In the genomic region with DNA sequence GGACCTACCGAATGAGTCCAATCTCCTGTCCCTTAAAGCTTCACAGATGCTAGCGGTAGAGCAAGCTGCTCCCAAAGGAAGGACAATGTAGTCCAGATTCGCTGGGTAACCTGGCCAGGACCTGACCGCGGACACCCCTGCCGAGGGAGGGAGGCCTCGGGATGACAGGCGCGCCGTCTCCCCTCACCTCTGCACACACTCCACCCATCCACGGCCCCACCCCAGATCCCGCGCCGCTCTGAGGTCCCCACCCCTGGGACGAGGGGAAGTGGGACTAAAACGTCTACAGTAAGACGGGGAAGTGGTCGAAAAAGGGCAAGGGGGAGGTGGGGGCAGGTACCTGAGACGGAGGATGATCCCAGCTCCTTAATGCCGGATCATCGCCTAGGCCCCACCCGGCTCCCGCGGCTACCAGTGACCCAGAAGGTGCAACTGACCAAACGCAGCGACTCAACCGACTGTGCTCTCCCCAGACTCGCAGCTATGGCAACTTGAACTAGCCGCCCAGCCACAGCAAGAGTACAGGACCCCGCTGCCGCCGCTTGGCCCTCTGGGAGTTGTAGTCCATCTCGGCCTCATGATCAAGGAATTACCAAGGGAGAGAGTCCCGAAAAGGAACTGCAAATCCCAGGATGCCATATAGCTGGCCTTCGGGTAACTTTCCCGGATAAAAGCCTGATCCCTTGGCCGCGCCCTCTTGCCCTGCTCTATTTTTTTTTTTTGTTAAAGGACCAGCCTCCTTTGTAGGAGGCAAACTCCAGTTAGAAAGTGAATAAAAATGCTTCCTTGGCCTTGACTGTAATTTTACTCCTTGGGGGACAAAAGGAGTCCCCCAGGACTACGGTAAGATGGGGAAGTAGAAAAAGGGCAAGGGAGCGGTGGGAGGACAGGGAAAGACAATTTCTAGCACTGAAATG, we compare ENCODE assay signal across 8 cellular contexts. TPM values are rescaled to one million over a fixed set of nuclear protein-coding genes. Genes with fewer than 3 reads are reported as not detected.
A peak's percentile ranks its signal among the peaks of the same experiment; 100 is the strongest.
DNase-seq lines count a peak whose midpoint lies in the region; TF ChIP-seq lines count a peak whose summit lies in the region.

A gene (minus strand): TSS at position 498 of the 917 bp plus-strand sequence.

- in situ Hi-C loops in G401 (cut with HindIII; ENCODE audit: low sequenced_read_pairs): no loop called here

- H2BK12ac ChIP-seq in H9 (ENCODE audit: insufficient read length, low read depth, low read length): no peak within 1 kb of the TSS

- no peak within 1 kb of the TSS; the same call in 1 of the 2 replicates for H3K14ac ChIP-seq in H9 (ENCODE audit: insufficient read depth, low read length)

- H4K5ac ChIP-seq in H9 (ENCODE audit: insufficient read length, low read depth, low read length): no peak within 1 kb of the TSS

- H3K18ac ChIP-seq in H9 (ENCODE audit: insufficient read length, low read depth, low read length): no peak within 1 kb of the TSS

- H4K20me1 ChIP-seq in H9 (ENCODE audit: control insufficient read depth, insufficient read depth, insufficient read length): no peaks in the 10 kb centered on the region

- no peak within 1 kb of the TSS for H2BK15ac ChIP-seq in H9 (ENCODE audit: low read depth, low read length)

- H3K27me3 ChIP-seq in H9 (ENCODE audit: insufficient read depth, low read length): no peaks in the 10 kb centered on the region

- no peak within 1 kb of the TSS for H2BK20ac ChIP-seq in H9 (ENCODE audit: low read depth, low read length, poor library complexity, severe bottlenecking)

- peak within 1 kb of the TSS; percentile 86 for H3K4me2 ChIP-seq in H9 (ENCODE audit: insufficient read depth, insufficient read length, low read length)

- 0 out of 2 replicates have a peak, but pooled peaks cover 3% of the 10 kb centered on the region for H3K79me2 ChIP-seq in H9 (ENCODE audit: insufficient read depth, low read length)

- peak; percentile 99 for DNase-seq in G401 (ENCODE audit: low spot score)
- peak; percentile 98 for DNase-seq in H9
- peak; percentile 98 for DNase-seq in M059J (ENCODE audit: low read depth)
- peak; percentile 78 for DNase-seq in SIG-M5 (lab: John Stamatoyannopoulos, UW)
- peak; percentile 95 for DNase-seq in activated effector memory CD4-positive, alpha-beta T cell treated with anti-CD3 and anti-CD28 coated beads, Interleukin-2, amount 50 U/mL, for 16 hours
- peak; percentile 98 for DNase-seq in fibroblast of the conjunctiva (ENCODE audit: low read depth)
- DNase-seq in nephron progenitor cell: peak; percentile 95

- no peak within 1 kb of the TSS for H3K4ac ChIP-seq in H9 (ENCODE audit: low read depth, low read length)

- no peak within 1 kb of the TSS for H3T11ph ChIP-seq in H9 (ENCODE audit: low read length)

- no peaks in the 10 kb centered on the region for H3K9me3 ChIP-seq in H9 (ENCODE audit: control insufficient read depth, low read depth, low read length)

- no peaks in the 10 kb centered on the region for H3K79me1 ChIP-seq in H9 (ENCODE audit: insufficient read depth, low read depth, low read length, poor library complexity, severe bottlenecking)

- no peaks in the 10 kb centered on the region for H3K36me3 Mint-ChIP-seq in H9 (ENCODE audit: insufficient read depth in 1 of 3, low read depth in 3 of 3)
- H3K36me3 Mint-ChIP-seq in nephron progenitor cell (ENCODE audit: low read depth): no peaks in the 10 kb centered on the region
- peaks cover 3% of the 10 kb centered on the region for H3K36me3 Mint-ChIP-seq in stimulated activated naive CD8-positive, alpha-beta T cell treated with anti-CD3 and anti-CD28 coated beads, Interleukin-15, Interleukin-2, amounts not matched to agents 100 ng/mL and 50 ng/mL, for 24 hours (ENCODE audit: low read depth)

- H3K4me3 Mint-ChIP-seq in H9 (peak within 1 kb of the TSS; percentile 91 to 98), nephron progenitor cell (peak within 1 kb of the TSS; percentile 90)
- peak within 1 kb of the TSS; percentile 92 for H3K4me3 Mint-ChIP-seq in stimulated activated naive CD8-positive, alpha-beta T cell treated with anti-CD3 and anti-CD28 coated beads, Interleukin-15, Interleukin-2, amounts not matched to agents 100 ng/mL and 50 ng/mL, for 24 hours

- no peak within 1 kb of the TSS for H3K56ac ChIP-seq in H9 (ENCODE audit: insufficient read length, low read depth, low read length)

- H3K9me3 Mint-ChIP-seq in H9 (no peaks in the 10 kb centered on the region), nephron progenitor cell (no peaks in the 10 kb centered on the region)
- H3K9me3 Mint-ChIP-seq in stimulated activated naive CD8-positive, alpha-beta T cell treated with anti-CD3 and anti-CD28 coated beads, Interleukin-15, Interleukin-2, amounts not matched to agents 100 ng/mL and 50 ng/mL, for 24 hours: peaks cover 3% of the 10 kb centered on the region

- peak within 1 kb of the TSS; percentile 90 for H2AFZ ChIP-seq in H9 (ENCODE audit: low read length)

- WGBS in H9 (ENCODE audit: extremely low coverage, insufficient read length, low lambda C conversion rate): no CpG with 5 or more reads among the region's 40 CpGs

- TF ChIP-seq CTCF in H9 (conservative IDR thresholded peaks at IDR 0.05): no peak
- TF ChIP-seq CTCF in nephron progenitor cell (IDR thresholded peaks at IDR 0.05): no peak

- H2BK5ac ChIP-seq in H9 (ENCODE audit: insufficient read length, low read length): no peak within 1 kb of the TSS

- no peak within 1 kb of the TSS for H4K8ac ChIP-seq in H9 (replicated peaks; ENCODE audit: insufficient read length, low read depth, low read length)

- H2AK5ac ChIP-seq in H9 (ENCODE audit: insufficient read length, low read length): no peak within 1 kb of the TSS

- no peak within 1 kb of the TSS for H3K27ac ChIP-seq in H9 (ENCODE audit: insufficient read length, low read depth, low read length)

- H3K27me3 Mint-ChIP-seq in H9 (ENCODE audit: low read depth): no peaks in the 10 kb centered on the region
- peaks cover 11% of the 10 kb centered on the region for H3K27me3 Mint-ChIP-seq in nephron progenitor cell (ENCODE audit: low read depth, poor library complexity)
- no peaks in the 10 kb centered on the region for H3K27me3 Mint-ChIP-seq in stimulated activated naive CD8-positive, alpha-beta T cell treated with anti-CD3 and anti-CD28 coated beads, Interleukin-15, Interleukin-2, amounts not matched to agents 100 ng/mL and 50 ng/mL, for 24 hours

- no peak within 1 kb of the TSS for H2BK120ac ChIP-seq in H9 (ENCODE audit: low read depth, low read length, poor library complexity, severe bottlenecking)

- no peak within 1 kb of the TSS for H4K91ac ChIP-seq in H9 (ENCODE audit: insufficient read length, low read depth, low read length)

- H3K4me1 ChIP-seq in H9 (ENCODE audit: insufficient read depth, low read length): no peaks in the 10 kb centered on the region

- H3K9ac ChIP-seq in H9 (ENCODE audit: extremely low read depth, insufficient read length, low read length): peak within 1 kb of the TSS; percentile 50

- H3K27ac Mint-ChIP-seq in H9 (peak within 1 kb of the TSS; percentile 94 to 97 (median 95)), nephron progenitor cell (peak within 1 kb of the TSS; percentile 84)
- H3K27ac Mint-ChIP-seq in stimulated activated naive CD8-positive, alpha-beta T cell treated with anti-CD3 and anti-CD28 coated beads, Interleukin-15, Interleukin-2, amounts not matched to agents 100 ng/mL and 50 ng/mL, for 24 hours: peak within 1 kb of the TSS; percentile 99

- no peak within 1 kb of the TSS for H3K23ac ChIP-seq in H9 (ENCODE audit: insufficient read length, low read depth, low read length)

- H3K23me2 ChIP-seq in H9 (ENCODE audit: insufficient read length, low read depth, low read length, poor library complexity, severe bottlenecking): peaks cover 4% of the 10 kb centered on the region

- H3K4me1 Mint-ChIP-seq in H9 (peaks cover 9 to 12% of the 10 kb centered on the region in 2 experiments), nephron progenitor cell (peaks cover 19% of the 10 kb centered on the region)
- H3K4me1 Mint-ChIP-seq in stimulated activated naive CD8-positive, alpha-beta T cell treated with anti-CD3 and anti-CD28 coated beads, Interleukin-15, Interleukin-2, amounts not matched to agents 100 ng/mL and 50 ng/mL, for 24 hours (ENCODE audit: low read depth): peaks cover 44% of the 10 kb centered on the region

RNA-seq across cellular contexts. Expression of the gene that starts here (rescaled TPM):
- total RNA-seq in G401 (2014; rRNA removed; shearing (Covaris generic)): 3.3 and 10.2 TPM in 2 replicates
- total RNA-seq in H9 (2021): 15.6 and 16.3 TPM in 2 replicates
- 4.9 and 14.0 TPM in 2 replicates for total RNA-seq in M059J (2014; rRNA removed; shearing (Covaris generic))
